10 cellular contexts compared by ENCODE assay signal in the genomic region with DNA sequence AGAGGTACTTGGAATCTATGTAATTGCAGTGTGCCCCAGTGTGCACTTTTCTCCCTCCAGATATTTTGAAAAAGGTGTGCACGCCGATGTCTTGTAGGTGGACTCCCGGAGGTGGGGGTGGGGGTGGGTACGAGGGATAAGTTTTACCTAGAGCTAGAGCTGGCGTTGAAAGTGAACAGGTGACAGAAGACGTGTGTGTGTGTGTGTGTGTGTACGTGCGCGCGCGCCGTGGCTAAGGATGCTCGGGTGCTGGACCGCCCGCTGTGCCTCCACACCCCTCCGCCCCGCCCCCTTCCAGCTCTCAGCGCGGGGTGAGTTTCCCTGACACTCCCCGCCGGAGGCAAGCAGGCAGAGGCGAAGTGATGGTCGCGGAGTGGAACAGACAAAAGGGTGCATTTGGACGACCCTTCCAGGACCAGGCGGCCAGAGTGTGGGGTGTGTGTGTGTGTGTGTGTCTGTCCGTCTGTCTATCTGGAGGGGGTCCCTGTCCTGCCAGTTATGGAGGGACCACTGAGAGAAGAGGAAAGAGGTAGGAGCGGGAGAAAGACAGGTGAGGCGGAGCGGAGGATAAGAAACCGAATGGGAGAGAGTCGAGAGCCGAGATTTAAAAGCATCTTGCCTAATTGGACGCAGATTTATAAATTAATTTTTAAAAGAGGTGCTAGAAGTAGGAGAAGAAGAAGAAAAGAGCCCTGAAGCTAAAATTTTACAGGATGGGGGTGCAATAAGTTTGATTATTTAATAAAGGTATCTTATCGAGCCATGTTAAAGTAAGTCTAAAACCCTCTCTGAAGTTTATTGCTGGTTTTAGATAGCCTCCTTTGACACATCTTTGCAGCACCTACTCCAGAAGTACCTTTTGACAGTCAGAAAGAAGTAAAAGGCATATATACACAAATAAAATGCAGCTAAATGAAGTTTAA.
DNase-seq lines count a peak whose midpoint lies in the region; ATAC-seq and TF ChIP-seq lines count a peak whose summit lies in the region.
"Had no signal": no experiment of that assay in that cellular context is flagged by ENCODE, and none has a peak within 500 bp of the region (broad histone marks: within the 10 kb centered on the region; RNA-seq: fewer than 3 reads in every experiment).

No MANE protein-coding gene starts in this region.

- DNase-seq in BE2C (peak; percentile 12), NCI-H2171 treated with DMSO at 0.1 percent for 48 hours (lab: John Stamatoyannopoulos, UW) (peak; percentile 68), head of caudate nucleus (peak in 41 of 42 donors; percentile 28 to 83 (median 57)), omental fat pad (ENCODE audit: low spot score) (no peak), A172 (ENCODE audit: low spot score) (no peak), 8988T (no peak), mesenteric fat pad (ENCODE audit: low spot score) (no peak)
- DNase-seq: activated CD4-positive, alpha-beta T cell treated with anti-CD3 and anti-CD28 coated beads, Interleukin-2, amount 50 U/mL, for 48 hours; testis had no signal

- no peaks in the 10 kb centered on the region for H3K36me3 ChIP-seq in BE2C

- TF ChIP-seq CTCF in BE2C (IDR thresholded peaks at IDR 0.05; ENCODE audit: low read depth, low read length) (no peak), omental fat pad (IDR thresholded peaks at IDR 0.05) (no peak)

- ATAC-seq in omental fat pad (ENCODE audit: low FRiP score): peak; percentile 45
- no peak for ATAC-seq in GM19455 (IDR thresholded peaks at IDR 0.05; ENCODE audit: unreplicated experiment)

- no peaks in the 10 kb centered on the region for H3K9me3 ChIP-seq in BE2C
- H3K9me3 ChIP-seq: testis had no signal

- H3K4me1 ChIP-seq in BE2C: no peaks in the 10 kb centered on the region

- intact Hi-C loops in head of caudate nucleus (cut with DNase I): no loop called here

- no peak overlapping the region for H3K4me3 ChIP-seq in BE2C (ENCODE audit: low read depth, low read length)

- peaks cover 5% of the 10 kb centered on the region for H3K27me3 ChIP-seq in BE2C
- H3K27me3 ChIP-seq: testis had no signal

Comparison
In these comparisons a context has a peak if more than half of its experiments do, and no peak if none do; other contexts are left out.
1. DNase-seq: peak in BE2C (single experiment), NCI-H2171 treated with DMSO at 0.1 percent for 48 hours (single experiment) and head of caudate nucleus (41 of 42); none in omental fat pad (single experiment), A172 (single experiment), 8988T (single experiment) and mesenteric fat pad (single experiment).